Comparison of ENCODE assay signal across 1 cellular context in genomic region chr19:41426952-41427646, GRCh38.
TF ChIP-seq lines count a peak whose summit lies in the region.

B3GNT8 (minus strand) TSS chr19:41427374; CDS start chr19:41426778, 596 bp downstream.

TF ChIP-seq in HepG2, 621 proteins besides CTCF, POLR2A, EP300 and RAD21 (continued from another document and continues in another):
- TF ChIP-seq ATF6 (CRISPR knock-in tag; conservative IDR thresholded peaks at IDR 0.05) (no peak), SP140L (CRISPR knock-in tag; IDR thresholded peaks at IDR 0.05; ENCODE audit: borderline replicate concordance) (no peak), SAP130 (CRISPR knock-in tag; IDR thresholded peaks at IDR 0.05; ENCODE audit: low read depth) (peak; percentile 76), GLI4 (CRISPR knock-in tag; IDR thresholded peaks at IDR 0.05; ENCODE audit: borderline replicate concordance) (no peak), ZNF746 (CRISPR knock-in tag; IDR thresholded peaks at IDR 0.05) (peak; percentile 96), ZNF788 (CRISPR knock-in tag; IDR thresholded peaks at IDR 0.05; ENCODE audit: borderline replicate concordance) (0 out of 2 replicates have a peak, but pooled peaks have one; percentile 22), ZSCAN31 (CRISPR knock-in tag; IDR thresholded peaks at IDR 0.05; ENCODE audit: low read depth) (peak; percentile 42; the same call in 1 of the 2 replicates), KDM2A (CRISPR knock-in tag; IDR thresholded peaks at IDR 0.05; ENCODE audit: borderline replicate concordance, low read depth) (peak; percentile 84), KLF16 (CRISPR knock-in tag; IDR thresholded peaks at IDR 0.05) (0 out of 4 replicates have a peak, but pooled peaks of 1 of the 2 experiments have one; percentile 29), RBFOX2 (IDR thresholded peaks at IDR 0.05; ENCODE audit: low read depth, low read length) (0 out of 2 replicates have a peak, but pooled peaks have one; percentile 45), POGK (CRISPR knock-in tag; conservative IDR thresholded peaks at IDR 0.05) (peak; percentile 68; the same call in 1 of the 2 replicates), ZNF687 (CRISPR knock-in tag; IDR thresholded peaks at IDR 0.05) (peak; percentile 52; the same call in 1 of the 2 replicates), HMG20A (CRISPR knock-in tag; IDR thresholded peaks at IDR 0.05; ENCODE audit: borderline replicate concordance) (no peak), TMF1 (CRISPR knock-in tag; IDR thresholded peaks at IDR 0.05; ENCODE audit: low read depth) (no peak), MYPOP (CRISPR knock-in tag; IDR thresholded peaks at IDR 0.05) (no peak), NCOR1 (IDR thresholded peaks at IDR 0.05; ENCODE audit: borderline replicate concordance, low read length) (no peak), NONO (IDR thresholded peaks at IDR 0.05) (no peak), NONO (CRISPR knock-in tag; conservative IDR thresholded peaks at IDR 0.05) (peak; percentile 69), PHF8 (CRISPR knock-in tag; IDR thresholded peaks at IDR 0.05) (peak; percentile 59), ARID5B (CRISPR knock-in tag; IDR thresholded peaks at IDR 0.05) (0 out of 2 replicates have a peak, but pooled peaks have one; percentile 34), ZHX2 (IDR thresholded peaks at IDR 0.05; ENCODE audit: low read depth) (no peak), ZHX2 (CRISPR knock-in tag; IDR thresholded peaks at IDR 0.05; ENCODE audit: borderline replicate concordance) (no peak), KAT7 (CRISPR knock-in tag; IDR thresholded peaks at IDR 0.05; ENCODE audit: borderline replicate concordance) (no peak), YY1 (IDR thresholded peaks at IDR 0.05; ENCODE audit: insufficient read depth, insufficient replicate concordance, low read depth, low read length) (no peak), DMAP1 (CRISPR knock-in tag; IDR thresholded peaks at IDR 0.05) (0 out of 2 replicates have a peak, but pooled peaks have one; percentile 32), RELA (CRISPR knock-in tag; IDR thresholded peaks at IDR 0.05) (0 out of 2 replicates have a peak, but pooled peaks have one; percentile 56), SKIL (CRISPR knock-in tag; IDR thresholded peaks at IDR 0.05; ENCODE audit: borderline replicate concordance) (0 out of 2 replicates have a peak, but pooled peaks have one; percentile 12), PATZ1 (CRISPR knock-in tag; IDR thresholded peaks at IDR 0.05) (peak; percentile 84), HDAC1 (CRISPR knock-in tag; IDR thresholded peaks at IDR 0.05) (0 out of 2 replicates have a peak, but pooled peaks have one; percentile 26), DRAP1 (CRISPR knock-in tag; IDR thresholded peaks at IDR 0.05) (peak; percentile 66)
